ENCODE assay signal across 36 cellular contexts in the genomic region with DNA sequence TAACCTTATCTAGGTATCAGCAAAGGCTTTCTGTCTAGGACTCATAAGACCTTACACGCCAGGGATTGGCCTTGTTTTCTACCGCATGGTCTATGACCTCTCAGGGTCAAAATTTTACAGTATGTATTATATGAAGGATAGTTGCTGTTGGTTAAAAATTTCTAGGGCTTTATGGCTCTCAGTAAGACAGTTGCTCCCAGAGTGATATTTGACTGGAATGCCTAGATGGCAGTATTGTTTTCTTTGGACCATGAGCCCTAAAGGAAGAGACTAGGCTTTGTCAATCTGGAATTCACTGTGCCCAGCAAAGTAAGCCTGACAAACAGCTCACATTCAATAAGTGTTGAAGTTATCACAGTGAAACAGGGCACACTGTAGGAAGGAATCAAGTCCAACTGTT. TPM values are rescaled to one million over a fixed set of nuclear protein-coding genes. Genes with fewer than 3 reads are reported as not detected.
DNase-seq lines count a peak whose midpoint lies in the region; ATAC-seq and TF ChIP-seq lines count a peak whose summit lies in the region.
"Had no signal": no experiment of that assay in that cellular context is flagged by ENCODE, and none has a peak within 500 bp of the region (broad histone marks: within the 10 kb centered on the region; RNA-seq: fewer than 3 reads in every experiment).

No MANE protein-coding gene starts in this region.

- H3K9me3 ChIP-seq in spleen: no peaks in the 10 kb centered on the region
- H3K9me3 ChIP-seq: body of pancreas, gastroesophageal sphincter, neutrophil, testis had no signal

- H3K36me3 ChIP-seq in spleen: no peaks in the 10 kb centered on the region
- H3K36me3 ChIP-seq: gastroesophageal sphincter, neutrophil had no signal

- H3K4me3 Mint-ChIP-seq in T-helper 2 cell treated with Interferon-gamma antibody and Interleukin-4, amounts not matched to agents 5 μg/mL and 100 μg/mL, for 36 hours: no peak overlapping the region
- H3K4me3 Mint-ChIP-seq: activated T-cell treated with anti-CD3 and anti-CD28 coated beads, Interleukin-2, amount 50 U/mL, for 72 hours; CD8-positive, alpha-beta memory T cell had no signal

- 40 to 95% (median 64%) methylated on average over 2 of the region's 2 CpGs for WGBS in spleen, 5 donors

- H3K27ac Mint-ChIP-seq in T-helper 2 cell treated with Interferon-gamma antibody and Interleukin-4, amounts not matched to agents 5 μg/mL and 100 μg/mL, for 36 hours: no peak overlapping the region
- H3K27ac Mint-ChIP-seq: activated T-cell treated with anti-CD3 and anti-CD28 coated beads, Interleukin-2, amount 50 U/mL, for 72 hours; CD8-positive, alpha-beta memory T cell had no signal

- no peak for TF ChIP-seq POLR2A in spleen (IDR thresholded peaks at IDR 0.05)

- H3K36me3 Mint-ChIP-seq in T-helper 2 cell treated with Interferon-gamma antibody and Interleukin-4, amounts not matched to agents 5 μg/mL and 100 μg/mL, for 36 hours (ENCODE audit: low read depth): no peaks in the 10 kb centered on the region
- H3K36me3 Mint-ChIP-seq: CD8-positive, alpha-beta memory T cell had no signal

- H3K27ac ChIP-seq in spleen: no peak overlapping the region
- H3K27ac ChIP-seq: body of pancreas, gastroesophageal sphincter, neutrophil, PC-9, testis had no signal

- H3K4me3 ChIP-seq in spleen: no peak overlapping the region
- H3K4me3 ChIP-seq: body of pancreas, gastroesophageal sphincter, PC-9, testis had no signal

- intact Hi-C loops in left colon (cut with DNase I, micrococcal nuclease) (no loop called here), spleen (cut with DNase I; ENCODE audit: low total_unique reads) (no loop called here)

- TF ChIP-seq CTCF in GM10266 (IDR thresholded peaks at IDR 0.05; ENCODE audit: control insufficient read depth, insufficient read depth, low read depth, missing control alignments) (no peak), spleen (IDR thresholded peaks at IDR 0.05 in 8 of 11, conservative IDR thresholded peaks at IDR 0.05 in 3 of 11) (no peak)

- no peaks in the 10 kb centered on the region for H3K27me3 Mint-ChIP-seq in T-helper 2 cell treated with Interferon-gamma antibody and Interleukin-4, amounts not matched to agents 5 μg/mL and 100 μg/mL, for 36 hours (ENCODE audit: low read depth)

- DNase-seq in NCI-H1105 treated with DMSO at 0.1 percent for 48 hours (lab: John Stamatoyannopoulos, UW) (peak; percentile 6), NCI-H1105 (lab: John Stamatoyannopoulos, UW) (no peak), DMS 273 treated with DMSO at 0.1 percent for 48 hours (lab: John Stamatoyannopoulos, UW) (peak; percentile 18), amniotic epithelial cell (ENCODE audit: low read depth) (peak; percentile 3), left colon (no peak), GM10266 (ENCODE audit: extremely low spot score) (no peak), spleen (no peak)
- no peak for DNase-seq in T-helper 2 cell treated with Interferon-gamma antibody and Interleukin-4, amounts not matched to agents 5 μg/mL and 100 μg/mL, for 36 hours (ENCODE audit: low spot score)
- DNase-seq: activated CD4-positive, alpha-beta T cell treated with anti-CD3 and anti-CD28 coated beads, Interleukin-2, amount 50 U/mL, for 4 hours; activated CD4-positive, CD25-positive, alpha-beta regulatory T cell; activated naive CD4-positive, alpha-beta T cell; activated T-cell treated with anti-CD3 and anti-CD28 coated beads, Interleukin-2, amount 50 U/mL, for 72 hours; AML-193; body of pancreas; CD8-positive, alpha-beta memory T cell; DMS79 treated with DMSO at 0.1 percent for 48 hours; effector CD4-positive, alpha-beta T cell; erythroblast; H7; hippocampal formation; IMR-90; mesenchymal stem cell; NCI-H1930; NCI-H446 treated with DMSO at 0.1 percent for 48 hours; NK-92 treated with Interleukin-12 subunit alpha and Interleukin-12 subunit beta, amount 100 ng/mL, for 24 hours; PC-9; Right ventricle myocardium superior; stimulated activated naive CD8-positive, alpha-beta T cell treated with anti-CD3 and anti-CD28 coated beads, Interleukin-15, Interleukin-2, amounts not matched to agents 100 U/mL and 50 U/mL, for 24 hours; testis had no signal

- H3K27me3 ChIP-seq in spleen (replicated peaks in 1 of 7): no peaks in the 10 kb centered on the region
- H3K27me3 ChIP-seq: body of pancreas, gastroesophageal sphincter, neutrophil, testis had no signal

- peak; percentile 90 for ATAC-seq in left colon
- ATAC-seq: activated T-cell treated with anti-CD3 and anti-CD28 coated beads, Interleukin-2, amount 50 U/mL, for 72 hours; body of pancreas; gastroesophageal sphincter; left lobe of liver; stimulated activated naive CD8-positive, alpha-beta T cell treated with anti-CD3 and anti-CD28 coated beads, Interleukin-15, Interleukin-2, amounts not matched to agents 100 U/mL and 50 U/mL, for 24 hours had no signal

- no peaks in the 10 kb centered on the region for H3K4me1 Mint-ChIP-seq in T-helper 2 cell treated with Interferon-gamma antibody and Interleukin-4, amounts not matched to agents 5 μg/mL and 100 μg/mL, for 36 hours (ENCODE audit: low read depth)
- H3K4me1 Mint-ChIP-seq: CD8-positive, alpha-beta memory T cell had no signal

- no peaks in the 10 kb centered on the region for H3K4me1 ChIP-seq in spleen
- H3K4me1 ChIP-seq: body of pancreas, gastroesophageal sphincter, testis had no signal

- no peaks in the 10 kb centered on the region for H3K9me3 Mint-ChIP-seq in T-helper 2 cell treated with Interferon-gamma antibody and Interleukin-4, amounts not matched to agents 5 μg/mL and 100 μg/mL, for 36 hours
- H3K9me3 Mint-ChIP-seq: activated T-cell treated with anti-CD3 and anti-CD28 coated beads, Interleukin-2, amount 50 U/mL, for 72 hours; CD8-positive, alpha-beta memory T cell had no signal

RNA-seq across cellular contexts. Expression of a gene that starts 37.6 kb away (rescaled TPM):
- total RNA-seq in left colon (not detected), spleen (not detected)
- polyA plus RNA-seq in spleen: not detected
- total RNA-seq: A172; activated T-cell treated with anti-CD3 and anti-CD28 coated beads, Interleukin-2, amount 50 U/mL, for 72 hours; body of pancreas; CD8-positive, alpha-beta memory T cell; H7; IMR-90; left lobe of liver; PC-9; pulmonary artery endothelial cell; Right ventricle myocardium superior; skeletal muscle tissue; urinary bladder had no signal
- polyA plus RNA-seq: CD8-positive, alpha-beta memory T cell; IMR-90; urinary bladder had no signal

Comparison
In these comparisons a context has a peak if more than half of its experiments do, and no peak if none do; other contexts are left out.
1. DNase-seq: peak in NCI-H1105 treated with DMSO at 0.1 percent for 48 hours (single experiment), DMS 273 treated with DMSO at 0.1 percent for 48 hours (single experiment) and amniotic epithelial cell (single experiment); none in NCI-H1105 (single experiment), left colon (0 of 2), GM10266 (single experiment), T-helper 2 cell treated with Interferon-gamma antibody and Interleukin-4, amounts not matched to agents 5 μg/mL and 100 μg/mL, for 36 hours (single experiment) and spleen (single experiment).